In genomic region chr9:106846847-106847246, GRCh38 we compare ENCODE assay signal across 19 cellular contexts. TPM values are rescaled to one million over a fixed set of nuclear protein-coding genes. Genes with fewer than 3 reads are reported as not detected.
DNase-seq lines count a peak whose midpoint lies in the region; ATAC-seq, FAIRE-seq and TF ChIP-seq lines count a peak whose summit lies in the region.
"Had no signal": no experiment of that assay in that cellular context is flagged by ENCODE, and none has a peak within 500 bp of the region (broad histone marks: within the 10 kb centered on the region; RNA-seq: fewer than 3 reads in every experiment).

No MANE protein-coding gene starts in this region.

- H3K4me3 Mint-ChIP-seq in astrocyte (ENCODE audit: unreplicated experiment) = no peak overlapping the region
- H3K4me3 Mint-ChIP-seq in activated naive CD4-positive, alpha-beta T cell treated with anti-CD3 and anti-CD28 coated beads for 36 hours = no peak overlapping the region
- H3K4me3 Mint-ChIP-seq: activated CD4-positive, alpha-beta T cell treated with anti-CD3 and anti-CD28 coated beads, Interleukin-2, amount 10 ng/mL, durations not matched to agents 24 days and 14 days; activated naive CD4-positive, alpha-beta T cell treated with anti-CD3 and anti-CD28 coated beads, Interleukin-2, amount 10 ng/mL, durations not matched to agents 7 days and 5 days; type B pancreatic cell had no signal

- no peak overlapping the region for H2AFZ ChIP-seq in astrocyte (ENCODE audit: low read depth, low read length)

- no peak for FAIRE-seq in astrocyte (lab: Jason Lieb, UNC)
- FAIRE-seq: GM18507 had no signal

- H3K36me3 ChIP-seq in astrocyte (ENCODE audit: insufficient read depth, low read length) (no peaks in the 10 kb centered on the region), esophagus squamous epithelium (no peaks in the 10 kb centered on the region)

- no peak for ATAC-seq in GM19351 (IDR thresholded peaks at IDR 0.05; ENCODE audit: unreplicated experiment)
- ATAC-seq: body of pancreas, left lobe of liver had no signal

- H3K27me3 ChIP-seq in astrocyte (ENCODE audit: insufficient read depth, low read length) (no peaks in the 10 kb centered on the region), esophagus squamous epithelium (no peaks in the 10 kb centered on the region)
- H3K27me3 ChIP-seq: body of pancreas had no signal

- H3K27me3 Mint-ChIP-seq in astrocyte (ENCODE audit: low read depth, unreplicated experiment) = no peaks in the 10 kb centered on the region
- H3K27me3 Mint-ChIP-seq in activated naive CD4-positive, alpha-beta T cell treated with anti-CD3 and anti-CD28 coated beads for 36 hours (ENCODE audit: low read depth) = no peaks in the 10 kb centered on the region
- H3K27me3 Mint-ChIP-seq: activated CD4-positive, alpha-beta T cell treated with anti-CD3 and anti-CD28 coated beads, Interleukin-2, amount 10 ng/mL, durations not matched to agents 24 days and 14 days; activated naive CD4-positive, alpha-beta T cell treated with anti-CD3 and anti-CD28 coated beads, Interleukin-2, amount 10 ng/mL, durations not matched to agents 7 days and 5 days; type B pancreatic cell had no signal

- peak; percentile 50 for DNase-seq in A172 (ENCODE audit: low spot score)
- DNase-seq in HS-5 (ENCODE audit: low read depth) = peak; percentile 89
- peak; percentile 37 for DNase-seq in astrocyte (ENCODE audit: low read depth)
- DNase-seq in fibroblast of pulmonary artery (ENCODE audit: low read depth) = peak; percentile 69
- DNase-seq in esophagus squamous epithelium (lab: John Stamatoyannopoulos, UW) = no peak
- no peak for DNase-seq in hippocampal formation (lab: John Stamatoyannopoulos, UW)
- DNase-seq in activated naive CD4-positive, alpha-beta T cell treated with anti-CD3 and anti-CD28 coated beads for 36 hours = no peak
- DNase-seq: activated CD4-positive, alpha-beta T cell treated with anti-CD3 and anti-CD28 coated beads, Interleukin-2, amount 10 ng/mL, durations not matched to agents 24 days and 14 days; activated naive CD4-positive, alpha-beta T cell treated with anti-CD3 and anti-CD28 coated beads, Interleukin-2, amount 10 ng/mL, durations not matched to agents 7 days and 5 days; body of pancreas; NCI-H187 treated with DMSO at 0.1 percent for 48 hours; NCI-H510A; retina; stimulated activated naive CD4-positive, alpha-beta T cell treated with Interleukin-2 at 50 U/mL for 16 hours had no signal

- H3K9ac ChIP-seq in astrocyte (ENCODE audit: low read length) = no peak overlapping the region

- no peaks in the 10 kb centered on the region for H4K20me1 ChIP-seq in astrocyte (ENCODE audit: insufficient read depth, low read length)

- no peak overlapping the region for H3K27ac ChIP-seq in astrocyte (ENCODE audit: low read depth, low read length)
- no peak overlapping the region for H3K27ac ChIP-seq in esophagus squamous epithelium
- H3K27ac ChIP-seq: body of pancreas, C4-2B had no signal

- CTCF ChIA-PET in activated naive CD4-positive, alpha-beta T cell treated with anti-CD3 and anti-CD28 coated beads for 36 hours (lab: Charles Lee) = no interaction called here

- no peak overlapping the region for H3K27ac Mint-ChIP-seq in astrocyte (ENCODE audit: unreplicated experiment)
- H3K27ac Mint-ChIP-seq in activated naive CD4-positive, alpha-beta T cell treated with anti-CD3 and anti-CD28 coated beads for 36 hours = no peak overlapping the region
- H3K27ac Mint-ChIP-seq: activated CD4-positive, alpha-beta T cell treated with anti-CD3 and anti-CD28 coated beads, Interleukin-2, amount 10 ng/mL, durations not matched to agents 24 days and 14 days; activated naive CD4-positive, alpha-beta T cell treated with anti-CD3 and anti-CD28 coated beads, Interleukin-2, amount 10 ng/mL, durations not matched to agents 7 days and 5 days; type B pancreatic cell had no signal

- no peaks in the 10 kb centered on the region for H3K9me3 Mint-ChIP-seq in astrocyte (ENCODE audit: unreplicated experiment)
- no peaks in the 10 kb centered on the region for H3K9me3 Mint-ChIP-seq in activated naive CD4-positive, alpha-beta T cell treated with anti-CD3 and anti-CD28 coated beads for 36 hours
- H3K9me3 Mint-ChIP-seq: activated CD4-positive, alpha-beta T cell treated with anti-CD3 and anti-CD28 coated beads, Interleukin-2, amount 10 ng/mL, durations not matched to agents 24 days and 14 days; activated naive CD4-positive, alpha-beta T cell treated with anti-CD3 and anti-CD28 coated beads, Interleukin-2, amount 10 ng/mL, durations not matched to agents 7 days and 5 days; type B pancreatic cell had no signal

- H3K79me2 ChIP-seq in astrocyte (ENCODE audit: insufficient read depth, low read length) = no peaks in the 10 kb centered on the region

- peaks cover 3% of the 10 kb centered on the region for H3K4me1 Mint-ChIP-seq in astrocyte (ENCODE audit: low read depth, unreplicated experiment)
- no peaks in the 10 kb centered on the region for H3K4me1 Mint-ChIP-seq in activated naive CD4-positive, alpha-beta T cell treated with anti-CD3 and anti-CD28 coated beads for 36 hours (ENCODE audit: low read depth)
- H3K4me1 Mint-ChIP-seq: activated CD4-positive, alpha-beta T cell treated with anti-CD3 and anti-CD28 coated beads, Interleukin-2, amount 10 ng/mL, durations not matched to agents 24 days and 14 days; activated naive CD4-positive, alpha-beta T cell treated with anti-CD3 and anti-CD28 coated beads, Interleukin-2, amount 10 ng/mL, durations not matched to agents 7 days and 5 days had no signal

- intact Hi-C loops in esophagus squamous epithelium (cut with DNase I) = no loop called here
- intact Hi-C loops in activated naive CD4-positive, alpha-beta T cell treated with anti-CD3 and anti-CD28 coated beads for 36 hours (cut with micrococcal nuclease) = no loop called here

- H3K4me2 ChIP-seq in astrocyte (ENCODE audit: low read length) = no peak overlapping the region

- 92 to 93% methylated on average over 2 of the region's 2 CpGs for WGBS in esophagus squamous epithelium, 2 donors

- no peaks in the 10 kb centered on the region for H3K4me1 ChIP-seq in astrocyte (ENCODE audit: insufficient read depth, low read length)
- H3K4me1 ChIP-seq in esophagus squamous epithelium = no peaks in the 10 kb centered on the region
- H3K4me1 ChIP-seq: body of pancreas had no signal

- TF ChIP-seq CTCF in astrocyte (IDR thresholded peaks at IDR 0.05; ENCODE audit: insufficient read depth, low read depth, low read length) (no peak), fibroblast of pulmonary artery (IDR thresholded peaks at IDR 0.05; ENCODE audit: low read length, missing control alignments) (no peak), esophagus squamous epithelium (IDR thresholded peaks at IDR 0.05) (no peak)

- H3K9me3 ChIP-seq in astrocyte (ENCODE audit: insufficient read depth, low read depth, low read length) = no peaks in the 10 kb centered on the region
- no peaks in the 10 kb centered on the region for H3K9me3 ChIP-seq in esophagus squamous epithelium
- H3K9me3 ChIP-seq: body of pancreas had no signal

- H3K4me3 ChIP-seq in astrocyte (ENCODE audit: insufficient read depth, low read depth, low read length) (no peak overlapping the region), fibroblast of pulmonary artery (replicated peaks; ENCODE audit: low read depth, low read length) (no peak overlapping the region), esophagus squamous epithelium (no peak overlapping the region)
- H3K4me3 ChIP-seq: body of pancreas had no signal

- TF ChIP-seq POLR2A in esophagus squamous epithelium (IDR thresholded peaks at IDR 0.05) = no peak

- H3K36me3 Mint-ChIP-seq in astrocyte (ENCODE audit: low read depth, unreplicated experiment) = no peaks in the 10 kb centered on the region
- H3K36me3 Mint-ChIP-seq in activated naive CD4-positive, alpha-beta T cell treated with anti-CD3 and anti-CD28 coated beads for 36 hours (ENCODE audit: low read depth) = no peaks in the 10 kb centered on the region
- H3K36me3 Mint-ChIP-seq: activated naive CD4-positive, alpha-beta T cell treated with anti-CD3 and anti-CD28 coated beads, Interleukin-2, amount 10 ng/mL, durations not matched to agents 7 days and 5 days; type B pancreatic cell had no signal

RNA-seq across cellular contexts. Expression of gene ZNF462, which starts 16.1 kb away (rescaled TPM):
- 9.7 and 13.0 TPM in 2 replicates for total RNA-seq in A172 (2014; rRNA removed; shearing (Covaris generic))
- total RNA-seq in astrocyte = 98.4 and 126 TPM in 2 replicates
- total RNA-seq in esophagus squamous epithelium = 10 to 100 TPM; 17.8 to 22.3 (median 21.4) TPM
- total RNA-seq in activated naive CD4-positive, alpha-beta T cell treated with anti-CD3 and anti-CD28 coated beads for 36 hours = under 1 TPM; 0.33 to 0.40 TPM

Comparison
In these comparisons a context has a peak if more than half of its experiments do, and no peak if none do; other contexts are left out.
1. DNase-seq: peak in A172 (single experiment), HS-5 (single experiment), astrocyte (single experiment) and fibroblast of pulmonary artery (single experiment); none in esophagus squamous epithelium (single experiment), hippocampal formation (0 of 2) and activated naive CD4-positive, alpha-beta T cell treated with anti-CD3 and anti-CD28 coated beads for 36 hours (single experiment).